Comparison of ENCODE assay signal across 8 cellular contexts in genomic region chr2:32063310-32064020, GRCh38. TPM values are rescaled to one million over a fixed set of nuclear protein-coding genes. Genes with fewer than 3 reads are reported as not detected.
DNase-seq lines count a peak whose midpoint lies in the region; ATAC-seq and TF ChIP-seq lines count a peak whose summit lies in the region.

Gene SPAST, plus strand, starts transcription at chr2:32063556. Its CDS starts 276 bp downstream, at chr2:32063832.

- TF ChIP-seq CTCF in DOHH2 (IDR thresholded peaks at IDR 0.05; ENCODE audit: low read depth, low read length, poor library complexity, severe bottlenecking) (peak; percentile 24), Peyer's patch (IDR thresholded peaks at IDR 0.05) (peak; percentile 54 to 96 (median 76))

- H4K20me1 ChIP-seq in DOHH2 (ENCODE audit: control insufficient read depth, insufficient read depth, low read depth, low read length): no peaks in the 10 kb centered on the region

- peaks cover 21% of the 10 kb centered on the region for H3K79me2 ChIP-seq in DOHH2 (ENCODE audit: control insufficient read depth, low read length)

- DNase-seq in Peyer's patch: peak; percentile 97 to 99 (median 98)
- DNase-seq in activated T-cell treated with anti-CD3 and anti-CD28 coated beads, Interleukin-2, amount 50 U/mL, for 48 hours: peak; percentile 96 to 98
- peak; percentile 93 for DNase-seq in stimulated activated CD8-positive, alpha-beta memory T cell treated with anti-CD3 and anti-CD28 coated beads, Interleukin-7, amount 100 ng/mL, for 24 hours (ENCODE audit: low read depth)

- peak within 1 kb of the TSS; percentile 78 for H3K4me2 ChIP-seq in DOHH2 (ENCODE audit: low read length)

- H3K27ac ChIP-seq in DOHH2 (ENCODE audit: low read depth, low read length) (peak within 1 kb of the TSS; percentile 74), KOPT-K1 (ENCODE audit: low read depth, low read length, poor library complexity, severe bottlenecking) (peak within 1 kb of the TSS; percentile 74), Peyer's patch (peak within 1 kb of the TSS; percentile 88 to 96 (median 90)), muscle layer of colon (ENCODE audit: low read depth, low read length) (peak within 1 kb of the TSS; percentile 53)

- no peaks in the 10 kb centered on the region for H3K36me3 ChIP-seq in DOHH2 (ENCODE audit: control insufficient read depth, low read length)
- no peaks in the 10 kb centered on the region for H3K36me3 ChIP-seq in KOPT-K1 (ENCODE audit: insufficient read depth, low read length)
- peaks cover 0 to 9% (median 0%) of the 10 kb centered on the region in 3 donors for H3K36me3 ChIP-seq in Peyer's patch
- no peaks in the 10 kb centered on the region for H3K36me3 ChIP-seq in muscle layer of colon (ENCODE audit: insufficient read depth, low read length)

- 0 out of 2 replicates have a peak, but pooled peaks cover 2% of the 10 kb centered on the region for H3F3A ChIP-seq in DOHH2 (ENCODE audit: control insufficient read depth, insufficient read depth)

- peak within 1 kb of the TSS; percentile 76 for H3K9ac ChIP-seq in muscle layer of colon (ENCODE audit: low read length)

- H3K27me3 ChIP-seq in DOHH2 (ENCODE audit: control insufficient read depth, low read length) (no peaks in the 10 kb centered on the region), Peyer's patch (no peaks in the 10 kb centered on the region), muscle layer of colon (ENCODE audit: control insufficient read depth in 1 of 2, insufficient read depth in 2 of 2, low read length in 2 of 2) (no peaks in the 10 kb centered on the region)

- ATAC-seq in GM21786 (IDR thresholded peaks at IDR 0.05; ENCODE audit: unreplicated experiment): peak; percentile 96
- ATAC-seq in esophagus mucosa: peak; percentile 98

- H3K4me3 ChIP-seq in DOHH2 (ENCODE audit: low read length): peak within 1 kb of the TSS; percentile 83
- H3K4me3 ChIP-seq in Peyer's patch: peak within 1 kb of the TSS; percentile 74 to 92 (median 84)
- H3K4me3 ChIP-seq in muscle layer of colon (ENCODE audit: low read depth in 1 of 2, low read length in 2 of 2): peak within 1 kb of the TSS; percentile 34 to 83

- H3K9me2 ChIP-seq in DOHH2 (replicated peaks; ENCODE audit: control insufficient read depth, low read length): no peaks in the 10 kb centered on the region

- no peaks in the 10 kb centered on the region for H3K9me3 ChIP-seq in DOHH2 (ENCODE audit: control insufficient read depth, insufficient read depth, low read length)
- H3K9me3 ChIP-seq in KOPT-K1 (ENCODE audit: insufficient read depth, low read length, poor library complexity, severe bottlenecking): no peaks in the 10 kb centered on the region
- no peaks in the 10 kb centered on the region for H3K9me3 ChIP-seq in Peyer's patch
- H3K9me3 ChIP-seq in muscle layer of colon (ENCODE audit: low read length): no peaks in the 10 kb centered on the region

- peaks cover 21% of the 10 kb centered on the region for H3K4me1 ChIP-seq in DOHH2 (ENCODE audit: control insufficient read depth, low read length)
- H3K4me1 ChIP-seq in Peyer's patch: peaks cover 0 to 13% (median 3%) of the 10 kb centered on the region in 4 donors
- H3K4me1 ChIP-seq in muscle layer of colon (ENCODE audit: insufficient read depth, low read length): peaks cover 14% of the 10 kb centered on the region

- TF ChIP-seq POLR2A in Peyer's patch (IDR thresholded peaks at IDR 0.05): peak in 1 of 2 donors; percentile 64

RNA-seq across cellular contexts. Expression of gene SPAST, which starts in this region (rescaled TPM):
- 10 to 100 TPM; 18.2 to 46.9 (median 23.4) TPM for total RNA-seq in Peyer's patch
- 12.0 TPM for total RNA-seq in esophagus mucosa

Comparison
In these comparisons a context has a peak if more than half of its experiments do, and no peak if none do; other contexts are left out.
1. Peak in every context shown above with its lines: DNase-seq, ATAC-seq, H3K4me3 ChIP-seq and H3K27ac ChIP-seq.